21 cellular contexts compared by ENCODE assay signal in genomic region chr11:27552356-27552755, GRCh38. TPM values are rescaled to one million over a fixed set of nuclear protein-coding genes. Genes with fewer than 3 reads are reported as not detected.
DNase-seq lines count a peak whose midpoint lies in the region; ATAC-seq and FAIRE-seq lines count a peak whose summit lies in the region.
"Had no signal": no experiment of that assay in that cellular context is flagged by ENCODE, and none has a peak within 500 bp of the region (broad histone marks: within the 10 kb centered on the region; RNA-seq: fewer than 3 reads in every experiment).

No MANE protein-coding gene starts in this region.

- no peak overlapping the region for H3K4me2 ChIP-seq in Karpas-422 (ENCODE audit: low read depth, low read length, poor library complexity, severe bottlenecking)
- H3K4me2 ChIP-seq: GM23338 had no signal

- H3K79me2 ChIP-seq in Karpas-422 (ENCODE audit: low read length): no peaks in the 10 kb centered on the region

- H3K27me3 ChIP-seq in Karpas-422 (ENCODE audit: low read length): no peaks in the 10 kb centered on the region

- no peak overlapping the region for H3K27ac ChIP-seq in Karpas-422 (ENCODE audit: low read length)
- H3K27ac ChIP-seq: C4-2B, HL-60 had no signal

- FAIRE-seq in GM19239 (lab: Jason Lieb, UNC): peak; percentile 63
- FAIRE-seq: A204.1, GM12878, H54, K562 had no signal

- no peaks in the 10 kb centered on the region for H3K36me3 ChIP-seq in Karpas-422 (ENCODE audit: insufficient read depth, low read length)

- no peak overlapping the region for H3K9ac ChIP-seq in Karpas-422 (ENCODE audit: low read length)

- no peak for ATAC-seq in GM19463 (IDR thresholded peaks at IDR 0.05; ENCODE audit: unreplicated experiment)
- ATAC-seq: GM12878, GM23338, K562 had no signal

- no peaks in the 10 kb centered on the region for H3K9me3 ChIP-seq in Karpas-422 (ENCODE audit: low read length)

- H3K9me2 ChIP-seq in Karpas-422 (replicated peaks; ENCODE audit: insufficient read depth, low read length): no peaks in the 10 kb centered on the region

- no peak overlapping the region for H3K4me3 ChIP-seq in Karpas-422 (ENCODE audit: low read length)
- H3K4me3 ChIP-seq: GM12878, GM23338, K562 had no signal

- DNase-seq in GM19239 (ENCODE audit: insufficient read length, low spot score) (no peak), NCI-H524 treated with DMSO at 0.1 percent for 48 hours (lab: John Stamatoyannopoulos, UW) (peak; percentile 93), myocyte (ENCODE audit: low read depth) (peak; percentile 66), Karpas-422 (no peak)
- DNase-seq in NK-92 treated with Interleukin-12 subunit alpha and Interleukin-12 subunit beta, amount 100 ng/mL, for 24 hours (lab: John Stamatoyannopoulos, UW): no peak
- DNase-seq: ACHN; Caco-2; CD4-positive, alpha-beta T cell; DMS53; DND-41; EL; HCEC 1CT; IMR-90 had no signal

- no peaks in the 10 kb centered on the region for H4K20me1 ChIP-seq in Karpas-422 (ENCODE audit: insufficient read depth, low read depth, low read length)

- no peak overlapping the region for H2AFZ ChIP-seq in Karpas-422 (ENCODE audit: low read length)
- H2AFZ ChIP-seq: GM23338 had no signal

- no peaks in the 10 kb centered on the region for H3K4me1 ChIP-seq in Karpas-422 (ENCODE audit: low read length)
- H3K4me1 ChIP-seq: Caco-2 had no signal

RNA-seq across cellular contexts. Expression of gene LIN7C, which starts 45.8 kb away (rescaled TPM):
- total RNA-seq in myocyte: 30.8 and 53.0 TPM in 2 replicates
- 5.6 TPM for polyA plus RNA-seq in myocyte (2012)
- 10.5 and 30.3 TPM in 2 replicates for total RNA-seq in Karpas-422 (2014; rRNA removed; shearing (Covaris generic); ENCODE audit: low replicate concordance)

Comparison
In these comparisons a context has a peak if more than half of its experiments do, and no peak if none do; other contexts are left out.
1. DNase-seq: peak in NCI-H524 treated with DMSO at 0.1 percent for 48 hours (single experiment) and myocyte (single experiment); none in GM19239 (single experiment), Karpas-422 (single experiment) and NK-92 treated with Interleukin-12 subunit alpha and Interleukin-12 subunit beta, amount 100 ng/mL, for 24 hours (single experiment).